In genomic region chr3:188076176-188076575, GRCh38 we compare ENCODE assay signal across 14 cellular contexts.
DNase-seq lines count a peak whose midpoint lies in the region; ATAC-seq and TF ChIP-seq lines count a peak whose summit lies in the region.
"Had no signal": no experiment of that assay in that cellular context is flagged by ENCODE, and none has a peak within 500 bp of the region (broad histone marks: within the 10 kb centered on the region; RNA-seq: fewer than 3 reads in every experiment).

No MANE protein-coding gene starts in this region.

- WGBS in adrenal gland, 4 donors: 78 to 82% (median 80%) methylated on average over 4 of the region's 4 CpGs
- 50 to 61% (median 55%) methylated on average over 4 of the region's 4 CpGs for WGBS in heart left ventricle, 4 donors
- WGBS in suprapubic skin: 71% methylated on average over 4 of the region's 4 CpGs

- peak; percentile 53 to 81 (median 77) for ATAC-seq in heart left ventricle
- no peak for ATAC-seq in HG02852 (IDR thresholded peaks at IDR 0.05; ENCODE audit: unreplicated experiment)
- ATAC-seq: activated CD8-positive, alpha-beta T cell treated with anti-CD3 and anti-CD28 coated beads for 36 hours had no signal

- peak; percentile 54 for TF ChIP-seq EP300 in suprapubic skin (IDR thresholded peaks at IDR 0.05)

- H3K27ac ChIP-seq in adrenal gland (peak overlapping the region in 3 of 5 donors; percentile 18 to 78 (median 64)), heart left ventricle (peak overlapping the region in 10 of 12 donors; percentile 21 to 75 (median 55)), suprapubic skin (peak overlapping the region; percentile 84)

- no peak for TF ChIP-seq POLR2A in adrenal gland (IDR thresholded peaks at IDR 0.05)
- TF ChIP-seq POLR2A in heart left ventricle (IDR thresholded peaks at IDR 0.05): no peak
- no peak for TF ChIP-seq POLR2A in suprapubic skin (IDR thresholded peaks at IDR 0.05)

- no peak for TF ChIP-seq CTCF in adrenal gland (IDR thresholded peaks at IDR 0.05)
- no peak for TF ChIP-seq CTCF in heart left ventricle (IDR thresholded peaks at IDR 0.05)
- TF ChIP-seq CTCF in suprapubic skin (IDR thresholded peaks at IDR 0.05): no peak

- DNase-seq in adrenal gland: peak in 2 of 7 donors; percentile 20 to 24
- DNase-seq in heart left ventricle: peak in 2 of 5 donors; percentile 29 to 67
- DNase-seq in occipital lobe (lab: John Stamatoyannopoulos, UW): peak; percentile 3
- no peak for DNase-seq in suprapubic skin (ENCODE audit: low spot score in 2 of 2)
- DNase-seq in OCI-M1 (lab: John Stamatoyannopoulos, UW): no peak
- DNase-seq in activated CD8-positive, alpha-beta memory T cell treated with anti-CD3 and anti-CD28 coated beads for 24 hours: no peak
- no peak for DNase-seq in SKM-1 treated with dmso at 0.1 percent for 144 hours (lab: John Stamatoyannopoulos, UW; ENCODE audit: unreplicated experiment)
- DNase-seq: activated CD8-positive, alpha-beta T cell treated with anti-CD3 and anti-CD28 coated beads for 36 hours; immature natural killer cell; KBM-7; NCI-H1092; RPMI8226; small intestine had no signal

- intact Hi-C loops in adrenal gland (cut with DNase I) (no loop called here), heart left ventricle (cut with DNase I) (no loop called here)

- H3K27me3 ChIP-seq in adrenal gland (no peaks in the 10 kb centered on the region), heart left ventricle (no peaks in the 10 kb centered on the region), suprapubic skin (no peaks in the 10 kb centered on the region)

- H3K4me1 ChIP-seq in adrenal gland (replicated peaks in 1 of 2) (no peaks in the 10 kb centered on the region), heart left ventricle (peaks cover 0 to 14% (median 5%) of the 10 kb centered on the region in 12 donors), suprapubic skin (no peaks in the 10 kb centered on the region)

- no peaks in the 10 kb centered on the region for H3K9me3 ChIP-seq in adrenal gland (replicated peaks in 1 of 3)
- H3K9me3 ChIP-seq in heart left ventricle: peaks cover 0 to 11% (median 0%) of the 10 kb centered on the region in 12 donors
- no peaks in the 10 kb centered on the region for H3K9me3 ChIP-seq in suprapubic skin

- no peaks in the 10 kb centered on the region for H3K36me3 ChIP-seq in adrenal gland (replicated peaks in 1 of 2)
- H3K36me3 ChIP-seq in heart left ventricle: no peaks in the 10 kb centered on the region
- no peaks in the 10 kb centered on the region for H3K36me3 ChIP-seq in suprapubic skin

- H3K4me3 ChIP-seq in adrenal gland (no peak overlapping the region), heart left ventricle (no peak overlapping the region), suprapubic skin (no peak overlapping the region)
